In the genomic region with DNA sequence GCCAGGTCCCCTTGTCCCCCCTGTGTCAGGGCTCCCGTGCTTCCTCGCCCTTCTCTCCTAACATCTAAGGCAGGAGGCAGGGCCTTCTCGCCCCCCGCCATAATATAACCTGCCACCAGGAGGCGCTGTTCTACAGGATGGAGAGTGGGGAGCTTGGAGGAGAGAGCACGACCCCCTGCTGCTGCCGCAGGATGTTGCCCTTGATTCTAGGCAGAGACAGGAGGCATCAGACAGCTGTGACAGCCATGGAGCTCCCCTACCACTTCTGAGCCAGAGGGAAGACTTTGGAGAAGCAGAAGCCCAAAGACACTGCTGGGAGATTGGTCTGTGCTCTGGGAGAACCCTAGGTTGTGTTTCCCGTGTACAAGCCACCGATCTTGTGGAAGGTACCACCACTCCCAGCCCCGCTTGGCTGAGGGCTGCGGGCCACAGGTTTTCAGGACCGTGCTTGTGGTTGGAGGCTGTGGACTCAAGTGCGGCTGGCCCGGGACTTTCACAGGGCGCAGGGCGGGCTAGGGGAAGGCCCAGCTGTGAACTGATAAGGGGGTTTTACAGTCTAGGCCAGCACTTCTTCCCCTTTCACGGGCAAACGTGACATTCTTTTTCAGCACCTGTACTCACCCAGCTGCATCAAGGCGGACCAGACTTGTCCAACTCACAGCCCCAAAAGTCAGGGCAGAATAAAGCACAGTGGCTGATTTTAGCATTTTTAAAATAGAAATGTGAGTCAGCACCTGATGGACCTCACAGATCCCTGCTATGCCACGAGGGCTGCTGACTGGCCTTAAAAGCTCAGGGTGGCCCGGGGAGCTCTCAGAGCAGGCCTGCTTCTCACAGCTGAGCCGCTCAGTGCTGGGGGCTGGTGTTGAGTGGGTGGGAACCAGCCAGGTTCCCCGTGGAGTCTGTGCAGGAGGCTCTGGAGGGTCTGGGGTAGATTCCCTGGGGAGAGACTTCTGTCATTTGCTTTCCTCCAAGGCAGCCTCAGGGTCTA, we compare ENCODE assay signal across 8 cellular contexts. TPM values are rescaled to one million over a fixed set of nuclear protein-coding genes. Genes with fewer than 3 reads are reported as not detected.
DNase-seq lines count a peak whose midpoint lies in the region; ATAC-seq and TF ChIP-seq lines count a peak whose summit lies in the region.

No MANE protein-coding gene starts in this region.

- 49 to 68% methylated on average over 12 to 23 of the region's 23 CpGs for WGBS in thyroid gland, 2 donors

- DNase-seq in DMS 273 (lab: John Stamatoyannopoulos, UW; ENCODE audit: unreplicated experiment) (peak; percentile 97), GM20000 (ENCODE audit: low spot score) (peak; percentile 81), activated T-cell treated with anti-CD3 and anti-CD28 coated beads for 4 hours (peak; percentile 93), fibroblast of the aortic adventitia (ENCODE audit: low read depth) (peak; percentile 18), osteoblast (ENCODE audit: insufficient read length, low spot score, missing footprints) (peak; percentile 85), thyroid gland (peak; percentile 42 to 64)

- no peak for TF ChIP-seq POLR2A in thyroid gland (IDR thresholded peaks at IDR 0.05)

- no peaks in the 10 kb centered on the region for H3K36me3 ChIP-seq in OCI-LY3 (replicated peaks; ENCODE audit: low read depth, low read length)
- no peaks in the 10 kb centered on the region for H3K36me3 ChIP-seq in osteoblast (ENCODE audit: insufficient read depth, low read length)
- no peaks in the 10 kb centered on the region for H3K36me3 ChIP-seq in thyroid gland

- H3K4me1 ChIP-seq in OCI-LY3 (ENCODE audit: low read length) (peaks cover 61% of the 10 kb centered on the region), osteoblast (ENCODE audit: insufficient read depth, low read length) (no peaks in the 10 kb centered on the region), thyroid gland (no peaks in the 10 kb centered on the region)

- H3K27me3 ChIP-seq in OCI-LY3 (ENCODE audit: low read depth, low read length) (no peaks in the 10 kb centered on the region), osteoblast (ENCODE audit: insufficient read depth, low read length) (no peaks in the 10 kb centered on the region), thyroid gland (no peaks in the 10 kb centered on the region)

- peak overlapping the region; percentile 67 for H3K9ac ChIP-seq in OCI-LY3 (ENCODE audit: low read length)

- no peaks in the 10 kb centered on the region for H3K9me3 ChIP-seq in OCI-LY3 (ENCODE audit: insufficient read depth, low read length)
- no peaks in the 10 kb centered on the region for H3K9me3 ChIP-seq in osteoblast (ENCODE audit: low read depth, low read length)
- no peaks in the 10 kb centered on the region for H3K9me3 ChIP-seq in thyroid gland

- H3K4me2 ChIP-seq in OCI-LY3 (ENCODE audit: low read length) (peak overlapping the region; percentile 70), osteoblast (ENCODE audit: insufficient read depth, low read length) (no peak overlapping the region)

- peak overlapping the region; percentile 96 for H3K27ac ChIP-seq in OCI-LY3 (ENCODE audit: low read length)
- no peak overlapping the region for H3K27ac ChIP-seq in osteoblast (ENCODE audit: low read depth, low read length)
- H3K27ac ChIP-seq in thyroid gland, result no peak overlapping the region

- H3K4me3 ChIP-seq in OCI-LY3 (ENCODE audit: low read length) (peak overlapping the region; percentile 61), fibroblast of the aortic adventitia (ENCODE audit: low read depth, low read length) (no peak overlapping the region), osteoblast (ENCODE audit: insufficient read depth, low read length) (no peak overlapping the region), thyroid gland (replicated peaks in 1 of 3) (no peak overlapping the region)

- TF ChIP-seq CTCF in GM20000 (IDR thresholded peaks at IDR 0.05; ENCODE audit: extremely low read depth, missing control alignments) (peak; percentile 91), OCI-LY3 (IDR thresholded peaks at IDR 0.05; ENCODE audit: low read depth, low read length) (peak; percentile 96), fibroblast of the aortic adventitia (IDR thresholded peaks at IDR 0.05; ENCODE audit: insufficient read depth, low read length) (peak; percentile 70), osteoblast (IDR thresholded peaks at IDR 0.05; ENCODE audit: extremely low read depth, low read depth, low read length) (peak; percentile 78), thyroid gland (IDR thresholded peaks at IDR 0.05) (peak; percentile 38 to 65 (median 55))

- peak; percentile 80 for ATAC-seq in HG03571 (IDR thresholded peaks at IDR 0.05; ENCODE audit: unreplicated experiment)

- H3K79me2 ChIP-seq in OCI-LY3 (ENCODE audit: low read length), result no peaks in the 10 kb centered on the region
- H3K79me2 ChIP-seq in osteoblast (ENCODE audit: insufficient read depth, low read length), result no peaks in the 10 kb centered on the region

- intact Hi-C loops in thyroid gland (cut with DNase I), result no loop called here

- no peaks in the 10 kb centered on the region for H4K20me1 ChIP-seq in OCI-LY3 (ENCODE audit: insufficient read depth, low read length)
- no peaks in the 10 kb centered on the region for H4K20me1 ChIP-seq in osteoblast (ENCODE audit: insufficient read depth, low read length)

- H2AFZ ChIP-seq in OCI-LY3 (ENCODE audit: low read depth, low read length) (peak overlapping the region; percentile 68; the same call in 1 of the 2 replicates), osteoblast (ENCODE audit: low read length) (peak overlapping the region; percentile 49)

RNA-seq across cellular contexts. Expression of a gene that starts 2.6 kb away (rescaled TPM):
- 0.18 and 0.33 TPM in 2 replicates for total RNA-seq in fibroblast of the aortic adventitia (ENCODE audit: low replicate concordance)
- total RNA-seq in osteoblast, result not detected in 2 replicates
- total RNA-seq in thyroid gland, result under 1 TPM in 3 of 4 donors, not detected in 1; 0.11 to 0.98 (median 0.40) TPM

RNA-seq across cellular contexts. Expression of a gene that starts 53.8 kb away (rescaled TPM):
- total RNA-seq in fibroblast of the aortic adventitia (ENCODE audit: low replicate concordance) (not detected in 2 replicates), osteoblast (not detected in 2 replicates), thyroid gland (not detected)

Comparison
In these comparisons a context has a peak if more than half of its experiments do, and no peak if none do; other contexts are left out.
1. DNase-seq: peak in every context shown above with its lines; median percentile 97 in DMS 273; 93 in activated T-cell treated with anti-CD3 and anti-CD28 coated beads for 4 hours; 85 in osteoblast; 81 in GM20000; 53 in thyroid gland; 18 in fibroblast of the aortic adventitia.